In the genomic region with DNA sequence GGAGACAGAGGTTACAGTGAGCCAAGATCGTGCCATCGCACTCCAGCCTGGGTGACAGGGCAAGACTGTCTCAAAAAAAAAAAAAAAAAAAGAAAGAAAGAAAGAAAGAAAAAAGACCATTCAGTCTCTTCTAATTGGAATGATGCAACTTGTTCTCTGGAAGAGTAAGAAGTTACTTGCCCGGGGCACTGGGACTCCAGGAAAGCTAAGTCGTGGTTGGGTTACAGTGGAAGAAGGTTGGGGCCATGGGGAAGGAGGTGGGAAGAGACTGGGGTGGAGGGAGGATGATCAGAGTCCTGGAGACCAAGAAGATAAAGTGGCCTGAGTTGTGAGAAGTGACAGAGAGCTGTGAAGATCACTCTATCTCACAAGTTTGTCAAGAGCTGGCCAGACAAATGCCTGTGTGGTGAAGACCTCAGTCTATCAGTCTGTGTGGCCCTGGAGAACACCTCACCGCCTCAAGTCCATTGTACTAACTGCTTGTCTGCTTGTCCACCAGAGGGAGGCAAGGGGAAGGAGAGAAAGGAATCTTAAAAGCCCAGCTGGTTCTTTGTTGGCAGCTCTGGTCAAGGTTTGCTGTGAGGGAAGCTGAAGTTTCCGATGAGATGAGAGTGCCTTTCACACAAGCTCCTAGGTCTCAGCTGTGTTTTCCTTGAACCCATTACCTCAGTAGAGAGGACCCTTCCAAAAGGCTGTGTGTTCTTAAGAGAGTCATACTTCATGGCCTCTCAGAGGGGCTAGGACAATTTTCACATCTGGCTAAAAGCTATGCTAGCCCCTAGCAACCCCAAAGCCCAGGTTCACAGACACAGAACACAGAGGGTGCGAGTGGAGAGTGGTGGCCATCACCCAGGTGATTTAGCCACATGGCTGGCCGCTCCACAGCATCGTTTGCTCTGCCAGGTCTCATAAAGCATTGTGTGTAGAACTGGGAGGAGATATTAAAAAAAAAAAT, we compare ENCODE assay signal across 8 cellular contexts.
A peak's percentile ranks its signal among the peaks of the same experiment; 100 is the strongest.
DNase-seq lines count a peak whose midpoint lies in the region; ATAC-seq, FAIRE-seq and TF ChIP-seq lines count a peak whose summit lies in the region.

No MANE protein-coding gene starts in this region.

- H3K36me3 ChIP-seq in Panc1 (ENCODE audit: control insufficient read depth, insufficient read depth, low read length) = no peaks in the 10 kb centered on the region
- no peaks in the 10 kb centered on the region for H3K36me3 ChIP-seq in naive thymus-derived CD4-positive, alpha-beta T cell (ENCODE audit: control insufficient read depth in 2 of 3, insufficient read depth in 3 of 3, low read length in 3 of 3)

- H3K4me3 ChIP-seq in Panc1 (ENCODE audit: low read depth in 2 of 2, low read length in 2 of 2) = no peak overlapping the region
- no peak overlapping the region for H3K4me3 ChIP-seq in epithelial cell of proximal tubule (ENCODE audit: low read depth, low read length)
- H3K4me3 ChIP-seq in naive thymus-derived CD4-positive, alpha-beta T cell (ENCODE audit: low read length) = no peak overlapping the region

- FAIRE-seq in G401.6 (lab: Jason Lieb, UNC) = peak; percentile 93

- H3K9me3 ChIP-seq in Panc1 (ENCODE audit: control insufficient read depth, insufficient read depth, low read depth, low read length) = no peaks in the 10 kb centered on the region
- H3K9me3 ChIP-seq in naive thymus-derived CD4-positive, alpha-beta T cell (ENCODE audit: control insufficient read depth in 2 of 3, low read length in 3 of 3) = no peaks in the 10 kb centered on the region

- peaks cover 0 to 1% (median 0%) of the 10 kb centered on the region in 11 donors for H3K9me3 Mint-ChIP-seq in naive thymus-derived CD4-positive, alpha-beta T cell
- no peaks in the 10 kb centered on the region for H3K9me3 Mint-ChIP-seq in activated CD8-positive, alpha-beta memory T cell treated with anti-CD3 and anti-CD28 coated beads, Interleukin-2, amount 10 ng/mL, durations not matched to agents 7 days and 5 days (ENCODE audit: low read depth)

- in situ Hi-C loops in Panc1 (cut with HindIII; ENCODE audit: low pct_unique_long_range_greater_than_20kb, low sequenced_read_pairs) = no loop called here

- H3K27ac ChIP-seq in Panc1 (ENCODE audit: low read length) = no peak overlapping the region
- no peak overlapping the region for H3K27ac ChIP-seq in naive thymus-derived CD4-positive, alpha-beta T cell (ENCODE audit: low read depth, low read length)

- peaks cover 0 to 8% (median 0%) of the 10 kb centered on the region in 5 donors for H3K27me3 Mint-ChIP-seq in naive thymus-derived CD4-positive, alpha-beta T cell
- no peaks in the 10 kb centered on the region for H3K27me3 Mint-ChIP-seq in activated CD8-positive, alpha-beta memory T cell treated with anti-CD3 and anti-CD28 coated beads, Interleukin-2, amount 10 ng/mL, durations not matched to agents 7 days and 5 days

- POLR2A ChIA-PET in Panc1 (lab: Charles Lee) = no interaction called here
- POLR2A ChIA-PET in naive thymus-derived CD4-positive, alpha-beta T cell (lab: Charles Lee) = no interaction called here

- intact Hi-C loops in Panc1 (cut with micrococcal nuclease; ENCODE audit: unreplicated experiment) = no loop called here
- intact Hi-C loops in naive thymus-derived CD4-positive, alpha-beta T cell (cut with micrococcal nuclease) = no loop called here

- H3K4me3 Mint-ChIP-seq in naive thymus-derived CD4-positive, alpha-beta T cell = no peak overlapping the region
- H3K4me3 Mint-ChIP-seq in activated CD8-positive, alpha-beta memory T cell treated with anti-CD3 and anti-CD28 coated beads, Interleukin-2, amount 10 ng/mL, durations not matched to agents 7 days and 5 days = no peak overlapping the region

- BruUV-seq in Panc1 (replicated peaks; lab: Mats Ljungman, UMichigan) = no TSS peak

- no peaks in the 10 kb centered on the region for H3K4me1 ChIP-seq in Panc1 (ENCODE audit: control insufficient read depth, insufficient read depth, low read length)
- no peaks in the 10 kb centered on the region for H3K4me1 ChIP-seq in naive thymus-derived CD4-positive, alpha-beta T cell (ENCODE audit: control insufficient read depth in 2 of 2, insufficient read depth in 2 of 2, low read length in 2 of 2)

- no peaks in the 10 kb centered on the region for H3K4me1 Mint-ChIP-seq in naive thymus-derived CD4-positive, alpha-beta T cell
- no peaks in the 10 kb centered on the region for H3K4me1 Mint-ChIP-seq in activated CD8-positive, alpha-beta memory T cell treated with anti-CD3 and anti-CD28 coated beads, Interleukin-2, amount 10 ng/mL, durations not matched to agents 7 days and 5 days

- no peaks in the 10 kb centered on the region for H3K36me3 Mint-ChIP-seq in naive thymus-derived CD4-positive, alpha-beta T cell
- H3K36me3 Mint-ChIP-seq in activated CD8-positive, alpha-beta memory T cell treated with anti-CD3 and anti-CD28 coated beads, Interleukin-2, amount 10 ng/mL, durations not matched to agents 7 days and 5 days = no peaks in the 10 kb centered on the region

- TF ChIP-seq CTCF in Panc1 (IDR thresholded peaks at IDR 0.05) (peak; percentile 76), epithelial cell of proximal tubule (conservative IDR thresholded peaks at IDR 0.05; ENCODE audit: low read depth, low read length) (peak; percentile 79)

- peak; percentile 18 for DNase-seq in Panc1 (ENCODE audit: low read depth, low spot score)
- DNase-seq in epithelial cell of proximal tubule (ENCODE audit: low read depth) = peak; percentile 26
- DNase-seq in naive thymus-derived CD4-positive, alpha-beta T cell = no peak
- no peak for DNase-seq in activated CD8-positive, alpha-beta memory T cell treated with anti-CD3 and anti-CD28 coated beads, Interleukin-2, amount 10 ng/mL, durations not matched to agents 7 days and 5 days
- DNase-seq in KG1 (lab: John Stamatoyannopoulos, UW) = no peak
- DNase-seq in middle frontal gyrus (ENCODE audit: extremely low spot score, low spot score) = no peak

- ATAC-seq in HG03175 (IDR thresholded peaks at IDR 0.05; ENCODE audit: unreplicated experiment) (peak; percentile 50), Panc1 (peak; percentile 94)
- ATAC-seq in naive thymus-derived CD4-positive, alpha-beta T cell = peak; percentile 45
- no peak for ATAC-seq in activated CD8-positive, alpha-beta memory T cell treated with anti-CD3 and anti-CD28 coated beads, Interleukin-2, amount 10 ng/mL, durations not matched to agents 7 days and 5 days

- H3K27ac Mint-ChIP-seq in naive thymus-derived CD4-positive, alpha-beta T cell = no peak overlapping the region
- no peak overlapping the region for H3K27ac Mint-ChIP-seq in activated CD8-positive, alpha-beta memory T cell treated with anti-CD3 and anti-CD28 coated beads, Interleukin-2, amount 10 ng/mL, durations not matched to agents 7 days and 5 days

- H3K27me3 ChIP-seq in Panc1 (ENCODE audit: control insufficient read depth, insufficient read depth, low read length) = no peaks in the 10 kb centered on the region
- no peaks in the 10 kb centered on the region for H3K27me3 ChIP-seq in naive thymus-derived CD4-positive, alpha-beta T cell (ENCODE audit: control insufficient read depth in 2 of 2, insufficient read depth in 2 of 2, low read length in 2 of 2)

- CTCF ChIA-PET in Panc1 (lab: Charles Lee) = interaction anchor here (0.6 to 1.7 kb wide), 6 partner anchors 86 to 137 kb away, joined by 3 to 13 read pairs (median 4); no protein-coding TSS in a partner anchor
- CTCF ChIA-PET in naive thymus-derived CD4-positive, alpha-beta T cell (lab: Charles Lee) = interaction anchor here (0.6 kb wide), 1 partner anchor 370 kb away, joined by 9 read pairs; no protein-coding TSS in a partner anchor
- CTCF ChIA-PET in activated CD8-positive, alpha-beta memory T cell treated with anti-CD3 and anti-CD28 coated beads, Interleukin-2, amount 10 ng/mL, durations not matched to agents 7 days and 5 days (lab: Charles Lee) = interaction anchor here (0.9 kb wide), 1 partner anchor 136 kb away, joined by 3 read pairs; no protein-coding TSS in a partner anchor

Comparison
In these comparisons a context has a peak if more than half of its experiments do, and no peak if none do; other contexts are left out.
1. DNase-seq: peak in Panc1 (single experiment) and epithelial cell of proximal tubule (single experiment); none in naive thymus-derived CD4-positive, alpha-beta T cell (0 of 9), activated CD8-positive, alpha-beta memory T cell treated with anti-CD3 and anti-CD28 coated beads, Interleukin-2, amount 10 ng/mL, durations not matched to agents 7 days and 5 days (single experiment), KG1 (single experiment) and middle frontal gyrus (single experiment).